ENCODE assay signal across 14 cellular contexts in genomic region chr18:74289946-74290478, GRCh38. TPM values are rescaled to one million over a fixed set of nuclear protein-coding genes. Genes with fewer than 3 reads are reported as not detected.
DNase-seq lines count a peak whose midpoint lies in the region; ATAC-seq, FAIRE-seq and TF ChIP-seq lines count a peak whose summit lies in the region.
"Had no signal": no experiment of that assay in that cellular context is flagged by ENCODE, and none has a peak within 500 bp of the region (broad histone marks: within the 10 kb centered on the region; RNA-seq: fewer than 3 reads in every experiment).

No MANE protein-coding gene starts in this region.

- H3K4me1 ChIP-seq in CD4-positive, alpha-beta memory T cell (ENCODE audit: insufficient read depth, low read length), result peaks cover 13% of the 10 kb centered on the region

- intact Hi-C loops in CD4-positive, alpha-beta memory T cell (cut with micrococcal nuclease), result loop anchor here (5.0 kb wide), 1 partner anchor 82 kb away; no protein-coding TSS in a partner anchor
- intact Hi-C loops in sciatic nerve (cut with DNase I), result no loop called here

- H3K9me3 Mint-ChIP-seq in CD4-positive, alpha-beta memory T cell, result no peaks in the 10 kb centered on the region
- no peaks in the 10 kb centered on the region for H3K9me3 Mint-ChIP-seq in endothelial cell (ENCODE audit: unreplicated experiment)
- no peaks in the 10 kb centered on the region for H3K9me3 Mint-ChIP-seq in osteocyte (ENCODE audit: unreplicated experiment)

- no peak for ATAC-seq in sciatic nerve

- no peak for TF ChIP-seq CTCF in endothelial cell (IDR thresholded peaks at IDR 0.05; ENCODE audit: unreplicated experiment)
- TF ChIP-seq CTCF in osteocyte (IDR thresholded peaks at IDR 0.05), result no peak

- no peaks in the 10 kb centered on the region for H3K27me3 ChIP-seq in CD4-positive, alpha-beta memory T cell (ENCODE audit: insufficient read depth, low read length)

- no peaks in the 10 kb centered on the region for H3K9me3 ChIP-seq in CD4-positive, alpha-beta memory T cell (ENCODE audit: control insufficient read depth in 1 of 2, low read length in 2 of 2)

- POLR2A ChIA-PET in CD4-positive, alpha-beta memory T cell (lab: Charles Lee; ENCODE audit: partially characterized antibody), result no interaction called here

- no peak for DNase-seq in CD4-positive, alpha-beta memory T cell
- peak; percentile 16 for DNase-seq in M059J (ENCODE audit: low read depth)
- no peak for DNase-seq in endothelial cell (ENCODE audit: low spot score)
- DNase-seq in osteocyte (ENCODE audit: extremely low spot score, unreplicated experiment), result no peak
- DNase-seq in HK-2 (ENCODE audit: unreplicated experiment), result no peak
- no peak for DNase-seq in stimulated activated naive CD4-positive, alpha-beta T cell (lab: John Stamatoyannopoulos, UW)
- DNase-seq in HTR-8/SVneo (ENCODE audit: insufficient read length, low spot score), result no peak
- no peak for DNase-seq in sciatic nerve (ENCODE audit: low spot score)
- DNase-seq: NCI-H1105 treated with DMSO at 0.1 percent for 48 hours; occipital lobe; SIG-M5; stimulated activated naive CD4-positive, alpha-beta T cell treated with Interleukin-2 at 50 U/mL for 16 hours had no signal

- CTCF ChIA-PET in CD4-positive, alpha-beta memory T cell (lab: Charles Lee; ENCODE audit: partially characterized antibody), result interaction anchor here (1.6 kb wide), 1 partner anchor 52 kb away, joined by 3 read pairs; no protein-coding TSS in a partner anchor

- no peaks in the 10 kb centered on the region for H3K36me3 ChIP-seq in CD4-positive, alpha-beta memory T cell (ENCODE audit: insufficient read depth, low read length)

- no peak overlapping the region for H3K27ac Mint-ChIP-seq in CD4-positive, alpha-beta memory T cell
- H3K27ac Mint-ChIP-seq in endothelial cell (ENCODE audit: unreplicated experiment), result no peak overlapping the region
- H3K27ac Mint-ChIP-seq in osteocyte (ENCODE audit: unreplicated experiment), result no peak overlapping the region

- peak overlapping the region in 6 of 8 donors; percentile 12 to 99 (median 54) for H3K4me3 Mint-ChIP-seq in CD4-positive, alpha-beta memory T cell
- peak overlapping the region; percentile 90 for H3K4me3 Mint-ChIP-seq in endothelial cell (ENCODE audit: unreplicated experiment)
- peak overlapping the region; percentile 95 for H3K4me3 Mint-ChIP-seq in osteocyte (ENCODE audit: unreplicated experiment)

- no peak for FAIRE-seq in HTR-8/SVneo (lab: Jason Lieb, UNC)

- H3K27me3 Mint-ChIP-seq in CD4-positive, alpha-beta memory T cell, result no peaks in the 10 kb centered on the region
- H3K27me3 Mint-ChIP-seq in endothelial cell (ENCODE audit: unreplicated experiment) (peaks cover 5% of the 10 kb centered on the region), osteocyte (ENCODE audit: unreplicated experiment) (no peaks in the 10 kb centered on the region)

- H3K27ac ChIP-seq in CD4-positive, alpha-beta memory T cell (ENCODE audit: low read depth, low read length), result no peak overlapping the region

- H3K4me1 Mint-ChIP-seq in CD4-positive, alpha-beta memory T cell, result peaks cover 6 to 20% (median 11%) of the 10 kb centered on the region in 4 donors
- H3K4me1 Mint-ChIP-seq in endothelial cell (ENCODE audit: unreplicated experiment) (peaks cover 33% of the 10 kb centered on the region), osteocyte (ENCODE audit: unreplicated experiment) (peaks cover 33% of the 10 kb centered on the region)

- peaks cover 3 to 6% of the 10 kb centered on the region in 2 donors for H3K36me3 Mint-ChIP-seq in CD4-positive, alpha-beta memory T cell
- H3K36me3 Mint-ChIP-seq in endothelial cell (ENCODE audit: low read depth, unreplicated experiment), result no peaks in the 10 kb centered on the region
- no peaks in the 10 kb centered on the region for H3K36me3 Mint-ChIP-seq in osteocyte (ENCODE audit: unreplicated experiment)

- H3K4me3 ChIP-seq in CD4-positive, alpha-beta memory T cell (ENCODE audit: low read length in 2 of 2), result no peak overlapping the region

RNA-seq across cellular contexts. Expression of gene CYB5A, which starts 1.8 kb away (rescaled TPM):
- total RNA-seq in CD4-positive, alpha-beta memory T cell, result 10 to 100 TPM; 22.8 to 27.0 TPM
- 10 to 100 TPM; 61.0 to 86.7 TPM for polyA plus RNA-seq in CD4-positive, alpha-beta memory T cell
- total RNA-seq in M059J (2014; rRNA removed; shearing (Covaris generic)), result 167 and 192 TPM in 2 replicates
- total RNA-seq in endothelial cell (ENCODE audit: unreplicated experiment), result 119 TPM
- total RNA-seq in osteocyte, result 28.2 and 33.2 TPM in 2 replicates
- 117 TPM for total RNA-seq in sciatic nerve

RNA-seq across cellular contexts. Expression of gene C18orf63, which starts 25.6 kb away (rescaled TPM):
- not detected for total RNA-seq in CD4-positive, alpha-beta memory T cell
- polyA plus RNA-seq in CD4-positive, alpha-beta memory T cell, result not detected
- not detected in 2 replicates for total RNA-seq in M059J (2014; rRNA removed; shearing (Covaris generic))
- total RNA-seq in endothelial cell (ENCODE audit: unreplicated experiment) (not detected), osteocyte (not detected in 2 replicates), sciatic nerve (not detected)
- total RNA-seq: cerebellum, HT-29, occipital lobe had no signal
